ENCODE assay signal across 1 cellular context in genomic region chr6:35776364-35777215, GRCh38.
A peak's percentile ranks its signal among the peaks of the same experiment; 100 is the strongest.
TF ChIP-seq lines count a peak whose summit lies in the region.

CLPSL2 (plus strand) TSS chr6:35776598; CDS start chr6:35776619, 21 bp downstream.

TF ChIP-seq in HepG2, 621 proteins besides CTCF, POLR2A, EP300 and RAD21 (continued from another document and continues in another):
- TF ChIP-seq BCLAF1 (IDR thresholded peaks at IDR 0.05), result no peak
- no peak for TF ChIP-seq KDM4B (CRISPR knock-in tag; IDR thresholded peaks at IDR 0.05)
- no peak for TF ChIP-seq ZNF770 (CRISPR knock-in tag; IDR thresholded peaks at IDR 0.05)
- TF ChIP-seq ZNF678 (CRISPR knock-in tag; IDR thresholded peaks at IDR 0.05), result no peak
- TF ChIP-seq CENPT (CRISPR knock-in tag; IDR thresholded peaks at IDR 0.05; ENCODE audit: low read depth), result no peak
- no peak for TF ChIP-seq ZBTB39 (CRISPR knock-in tag; IDR thresholded peaks at IDR 0.05)
- TF ChIP-seq ZNF512 (CRISPR knock-in tag; IDR thresholded peaks at IDR 0.05), result no peak
- TF ChIP-seq SNRNP70 (IDR thresholded peaks at IDR 0.05; ENCODE audit: low read depth, low read length), result no peak
- TF ChIP-seq PHF21A (CRISPR knock-in tag; IDR thresholded peaks at IDR 0.05), result peak; percentile 41; the same call in 1 of the 2 replicates
- TF ChIP-seq MED13 (CRISPR knock-in tag; IDR thresholded peaks at IDR 0.05), result no peak
- TF ChIP-seq SMC3 (IDR thresholded peaks at IDR 0.05; ENCODE audit: low read length), result no peak
- TF ChIP-seq ZNF468 (CRISPR knock-in tag; IDR thresholded peaks at IDR 0.05), result no peak
- no peak for TF ChIP-seq HCFC1 (IDR thresholded peaks at IDR 0.05; ENCODE audit: low read depth, low read length)
- no peak for TF ChIP-seq MYPOP (CRISPR knock-in tag; IDR thresholded peaks at IDR 0.05)
- TF ChIP-seq ZNF460 (CRISPR knock-in tag; IDR thresholded peaks at IDR 0.05; ENCODE audit: borderline replicate concordance), result 0 out of 2 replicates have a peak, but pooled peaks have one; percentile 1
- no peak for TF ChIP-seq ZNF362 (CRISPR knock-in tag; IDR thresholded peaks at IDR 0.05; ENCODE audit: borderline replicate concordance)
- peak; percentile 51; the same call in 1 of the 2 replicates for TF ChIP-seq ZXDC (CRISPR knock-in tag; IDR thresholded peaks at IDR 0.05)
- TF ChIP-seq SMARCE1 (IDR thresholded peaks at IDR 0.05; ENCODE audit: borderline replicate concordance), result no peak
- no peak for TF ChIP-seq CBX1 (IDR thresholded peaks at IDR 0.05; ENCODE audit: low read depth)
- TF ChIP-seq RNF2 (conservative IDR thresholded peaks at IDR 0.05; ENCODE audit: low read depth), result 0 out of 2 replicates have a peak, but pooled peaks have one; percentile 43
- no peak for TF ChIP-seq ZNF740 (CRISPR knock-in tag; IDR thresholded peaks at IDR 0.05)
- no peak for TF ChIP-seq ZNF891 (CRISPR knock-in tag; IDR thresholded peaks at IDR 0.05)
- TF ChIP-seq ELF4 (CRISPR knock-in tag; IDR thresholded peaks at IDR 0.05; ENCODE audit: borderline replicate concordance), result no peak
- no peak for TF ChIP-seq MBD4 (IDR thresholded peaks at IDR 0.05; ENCODE audit: borderline replicate concordance, low read length)
- no peak for TF ChIP-seq ATF3 (CRISPR knock-in tag; IDR thresholded peaks at IDR 0.05)
- TF ChIP-seq ZNF614 (CRISPR knock-in tag; IDR thresholded peaks at IDR 0.05; ENCODE audit: borderline replicate concordance), result no peak
- TF ChIP-seq AHR (CRISPR knock-in tag; IDR thresholded peaks at IDR 0.05), result no peak
- TF ChIP-seq TARDBP (CRISPR knock-in tag; IDR thresholded peaks at IDR 0.05), result no peak
- TF ChIP-seq ZC3H4 (CRISPR knock-in tag; IDR thresholded peaks at IDR 0.05; ENCODE audit: borderline replicate concordance), result no peak
- no peak for TF ChIP-seq ZNF484 (CRISPR knock-in tag; IDR thresholded peaks at IDR 0.05; ENCODE audit: borderline replicate concordance, low read depth)
- no peak for TF ChIP-seq AKAP8 (CRISPR knock-in tag; IDR thresholded peaks at IDR 0.05)
- no peak for TF ChIP-seq ZNF737 (CRISPR knock-in tag; IDR thresholded peaks at IDR 0.05; ENCODE audit: borderline replicate concordance)
- TF ChIP-seq SNAPC5 (CRISPR knock-in tag; IDR thresholded peaks at IDR 0.05; ENCODE audit: borderline replicate concordance), result no peak
- TF ChIP-seq AFF4 (CRISPR knock-in tag; IDR thresholded peaks at IDR 0.05), result no peak
- no peak for TF ChIP-seq LBX2 (CRISPR knock-in tag; IDR thresholded peaks at IDR 0.05; ENCODE audit: borderline replicate concordance)
- TF ChIP-seq PCBP1 (IDR thresholded peaks at IDR 0.05; ENCODE audit: borderline replicate concordance, low read depth, low read length), result no peak
- TF ChIP-seq ZNF800 (CRISPR knock-in tag; IDR thresholded peaks at IDR 0.05), result 0 out of 2 replicates have a peak, but pooled peaks have one; percentile 41
